In the genomic region with DNA sequence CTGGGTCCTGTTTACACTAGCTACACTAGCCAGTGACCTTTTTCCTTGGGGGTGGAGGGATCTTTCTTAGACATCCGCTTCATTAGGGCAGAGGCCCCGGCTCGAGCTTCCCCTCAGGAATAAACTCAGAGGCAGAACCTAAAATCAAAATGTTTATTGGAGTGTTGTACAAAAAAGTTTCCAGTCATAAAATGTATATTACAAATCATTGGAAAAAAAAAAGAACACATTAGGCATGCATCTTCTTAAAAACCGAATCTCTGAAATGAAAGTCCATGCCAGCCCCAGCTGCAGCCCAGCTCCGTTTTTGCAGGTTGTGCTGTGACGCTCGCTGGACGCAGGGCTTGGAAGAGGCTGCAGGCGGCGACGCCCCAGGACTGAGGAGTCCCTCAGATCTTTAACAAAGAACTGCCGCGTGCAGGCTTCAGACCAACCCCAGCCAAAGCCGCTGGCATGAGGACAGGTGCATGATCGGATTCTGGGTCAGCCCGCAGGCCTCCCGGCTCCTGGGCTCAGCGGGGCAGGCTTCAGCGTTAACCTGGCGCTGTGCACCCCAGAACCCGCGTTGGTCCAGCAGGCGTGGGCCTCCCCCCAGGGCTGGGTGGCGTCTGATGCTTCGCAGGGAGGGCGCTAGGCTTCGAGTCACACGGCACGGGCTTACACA, we compare ENCODE assay signal across 8 cellular contexts. TPM values are rescaled to one million over a fixed set of nuclear protein-coding genes. Genes with fewer than 3 reads are reported as not detected.
DNase-seq lines count a peak whose midpoint lies in the region; ATAC-seq and TF ChIP-seq lines count a peak whose summit lies in the region.

No MANE protein-coding gene starts in this region.

- H3K9me3 Mint-ChIP-seq in Caco-2 (ENCODE audit: unreplicated experiment): no peaks in the 10 kb centered on the region

- H3K4me3 ChIP-seq in Caco-2 (ENCODE audit: low read depth, low read length) (peak overlapping the region; percentile 4; the same call in 1 of the 2 replicates), cardiac fibroblast (replicated peaks in 1 of 2; ENCODE audit: low read depth in 2 of 2, low read length in 2 of 2) (peak overlapping the region; percentile 74 to 90), subcutaneous abdominal adipose tissue (ENCODE audit: low read depth in 1 of 5, low read length in 5 of 5) (peak overlapping the region; percentile 69 to 88 (median 85))

- no peaks in the 10 kb centered on the region for H3K27me3 ChIP-seq in Caco-2 (replicated peaks; ENCODE audit: control insufficient read depth, insufficient read depth, low read length)
- no peaks in the 10 kb centered on the region for H3K27me3 ChIP-seq in subcutaneous abdominal adipose tissue (ENCODE audit: control insufficient read depth in 5 of 5, insufficient read depth in 4 of 5, low read length in 5 of 5)

- H3K36me3 ChIP-seq in Caco-2 (ENCODE audit: control insufficient read depth, insufficient read depth, low read length) (peaks cover 2% of the 10 kb centered on the region; the same call in 1 of the 2 replicates), subcutaneous abdominal adipose tissue (ENCODE audit: control insufficient read depth in 5 of 5, insufficient read depth in 5 of 5, low read length in 5 of 5) (peaks cover 0 to 39% (median 16%) of the 10 kb centered on the region in 5 donors)

- intact Hi-C loops in Caco-2 (cut with micrococcal nuclease; ENCODE audit: unreplicated experiment): no loop called here

- no peak for TF ChIP-seq CTCF in Caco-2 (IDR thresholded peaks at IDR 0.05; ENCODE audit: insufficient read depth in 1 of 2, low read depth in 1 of 2, low read length in 1 of 2, severe bottlenecking in 1 of 2, unreplicated experiment in 1 of 2)
- TF ChIP-seq CTCF in cardiac fibroblast (IDR thresholded peaks at IDR 0.05; ENCODE audit: low read depth, low read length): no peak

- ATAC-seq in HG03469 (IDR thresholded peaks at IDR 0.05; ENCODE audit: unreplicated experiment) (no peak), HG02571 (IDR thresholded peaks at IDR 0.05; ENCODE audit: unreplicated experiment) (no peak)

- H3K27ac ChIP-seq in subcutaneous abdominal adipose tissue (ENCODE audit: low read depth, low read length): peak overlapping the region; percentile 94

- H3K4me1 ChIP-seq in Caco-2: peaks cover 20% of the 10 kb centered on the region
- peaks cover 5 to 33% (median 32%) of the 10 kb centered on the region in 5 donors for H3K4me1 ChIP-seq in subcutaneous abdominal adipose tissue (ENCODE audit: control insufficient read depth in 5 of 5, insufficient read depth in 5 of 5, low read length in 5 of 5)

- CTCF ChIA-PET in Caco-2 (lab: Charles Lee): interaction anchor here (0.5 to 1.1 kb wide), 4 partner anchors 11 to 183 kb away, joined by 3 to 4 read pairs (median 4); a partner anchor contains a TSS

- TSS peak; percentile 6 for BruUV-seq in Caco-2 (replicated peaks; lab: Mats Ljungman, UMichigan)

- no peaks in the 10 kb centered on the region for H3K27me3 Mint-ChIP-seq in Caco-2 (ENCODE audit: insufficient read depth, unreplicated experiment)

- peak overlapping the region; percentile 93 for H3K4me3 Mint-ChIP-seq in Caco-2 (ENCODE audit: unreplicated experiment)

- peaks cover 5% of the 10 kb centered on the region for H3K4me1 Mint-ChIP-seq in Caco-2 (ENCODE audit: low read depth, unreplicated experiment)

- peak overlapping the region; percentile 100 for H3K27ac Mint-ChIP-seq in Caco-2 (ENCODE audit: unreplicated experiment)

- peak overlapping the region; percentile 56 to 95 (median 85) for H3K9ac ChIP-seq in subcutaneous abdominal adipose tissue (ENCODE audit: low read length in 5 of 5)

- peaks cover 63% of the 10 kb centered on the region for H3K36me3 Mint-ChIP-seq in Caco-2 (ENCODE audit: insufficient read depth, unreplicated experiment)

- POLR2A ChIA-PET in Caco-2 (lab: Charles Lee): interaction anchor here (0.6 to 2.1 kb wide), 11 partner anchors 29 to 1559 kb away, joined by 3 to 15 read pairs (median 4); a partner anchor contains a TSS

- H3K9me3 ChIP-seq in Caco-2 (no peaks in the 10 kb centered on the region), subcutaneous abdominal adipose tissue (ENCODE audit: control insufficient read depth in 5 of 5, low read length in 5 of 5) (no peaks in the 10 kb centered on the region)

- DNase-seq in Caco-2: peak in 1 of 2 experiments; percentile 36
- peak; percentile 29 for DNase-seq in NCI-H1092 (lab: John Stamatoyannopoulos, UW)
- peak in 1 of 2 donors; percentile 40 for DNase-seq in cardiac fibroblast (ENCODE audit: low read depth in 2 of 2)
- DNase-seq in left kidney (ENCODE audit: low read depth, low spot score): peak; percentile 67
- DNase-seq in glomerular visceral epithelial cell (ENCODE audit: extremely low spot score): no peak

RNA-seq across cellular contexts. Expression of a gene that starts 0.8 kb away (rescaled TPM):
- 200 and 217 TPM in 2 replicates for total RNA-seq in Caco-2 (2022)

RNA-seq across cellular contexts. Expression of a gene that starts 28.6 kb away (rescaled TPM):
- 128 and 130 TPM in 2 replicates for total RNA-seq in Caco-2 (2022)

RNA-seq across cellular contexts. Expression of a gene that starts 47.8 kb away (rescaled TPM):
- total RNA-seq in Caco-2 (2022): 20.2 and 23.8 TPM in 2 replicates

Comparison
In these comparisons a context has a peak if more than half of its experiments do, and no peak if none do; other contexts are left out.
1. H3K4me3 ChIP-seq: peak in every context shown above with its lines; median percentile 85 in subcutaneous abdominal adipose tissue; 82 in cardiac fibroblast; 4 in Caco-2.